In the genomic region with DNA sequence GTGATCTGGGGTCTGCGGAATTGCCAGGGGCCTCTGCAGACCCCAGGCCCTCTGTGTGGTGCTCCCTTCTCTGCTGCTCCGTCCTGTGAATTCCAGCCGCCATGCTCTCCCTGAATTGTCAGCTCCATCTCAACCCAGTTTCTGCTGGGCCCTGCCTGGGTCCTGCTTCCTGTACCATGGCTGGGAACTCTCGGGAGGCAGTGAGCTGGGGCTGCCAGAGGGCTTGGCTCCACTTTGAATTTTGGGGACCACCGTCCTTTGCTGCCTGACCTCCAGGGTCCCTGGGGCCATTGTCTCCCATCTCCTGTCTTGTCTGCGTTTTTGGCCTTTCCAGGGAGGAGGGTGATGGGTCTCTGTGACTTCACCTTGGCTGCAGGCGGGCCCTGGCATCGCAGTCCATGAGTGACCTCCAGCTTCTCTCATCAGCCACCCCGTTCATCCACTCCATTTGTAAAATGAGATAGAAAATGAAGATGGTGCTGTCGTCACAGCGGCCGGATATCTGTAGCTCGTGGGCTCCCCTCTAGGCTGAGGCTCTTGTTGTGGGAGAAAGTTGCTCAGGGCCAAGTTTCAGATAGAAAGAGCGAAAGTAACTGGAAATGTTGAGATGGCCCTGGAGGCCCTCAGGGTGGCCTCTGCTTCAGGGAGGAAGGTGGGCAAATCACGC, we compare ENCODE assay signal across 1 cellular context.
TF ChIP-seq lines count a peak whose summit lies in the region.

No MANE protein-coding gene starts in this region.

TF ChIP-seq in K562, 482 proteins besides CTCF, POLR2A, EP300 and RAD21:
- no peak for TF ChIP-seq CTBP1 (IDR thresholded peaks at IDR 0.05; ENCODE audit: borderline replicate concordance)
